ENCODE assay signal across 30 cellular contexts in the genomic region with DNA sequence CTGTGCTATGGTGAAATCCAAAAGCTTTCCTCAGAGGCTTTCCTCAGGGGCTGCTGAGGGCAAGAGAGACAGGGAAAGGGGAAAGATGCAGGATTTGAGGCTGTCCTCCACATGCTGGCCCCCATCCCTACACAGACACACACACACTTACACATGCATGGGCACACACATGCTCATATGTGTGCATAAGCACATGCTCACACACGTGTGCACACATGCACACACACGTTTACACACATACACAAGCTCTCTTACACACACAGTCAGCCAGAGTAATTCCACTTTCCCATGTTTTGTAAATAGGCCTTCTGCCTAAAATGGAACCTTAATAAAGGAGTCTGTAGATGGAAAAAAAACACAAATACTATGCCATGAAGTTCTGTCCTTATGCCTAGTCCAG.
"Had no signal": no experiment of that assay in that cellular context is flagged by ENCODE, and none has a peak within 500 bp of the region (broad histone marks: within the 10 kb centered on the region; RNA-seq: fewer than 3 reads in every experiment).

No MANE protein-coding gene starts in this region.

- H3K27ac ChIP-seq: colonic mucosa, esophagus squamous epithelium, heart right ventricle, lower lobe of right lung, ovary, psoas muscle, skin epidermis, spleen, testis, tibial artery, upper lobe of left lung, uterus had no signal

- H3K4me3 ChIP-seq: colonic mucosa, esophagus squamous epithelium, heart right ventricle, lower lobe of right lung, ovary, psoas muscle, skin epidermis, spleen, testis, tibial artery, upper lobe of left lung, uterus had no signal

- H3K36me3 Mint-ChIP-seq: immature natural killer cell; naive thymus-derived CD8-positive, alpha-beta T cell; stimulated activated memory B cell treated with anti-CD40 and anti-IgM and Interleukin-4, amounts not matched to agents 10 μg/mL and 1 μg/mL and 100 μg/mL, for 72 hours had no signal

- H3K9me3 ChIP-seq: colonic mucosa, ovary, testis, tibial artery, upper lobe of left lung had no signal

- H3K27ac Mint-ChIP-seq: immature natural killer cell; naive thymus-derived CD8-positive, alpha-beta T cell; nephron progenitor cell; stimulated activated memory B cell treated with anti-CD40 and anti-IgM and Interleukin-4, amounts not matched to agents 10 μg/mL and 1 μg/mL and 100 μg/mL, for 72 hours had no signal

- H3K4me1 ChIP-seq: colonic mucosa, esophagus squamous epithelium, lower lobe of right lung, psoas muscle, spleen, testis, upper lobe of left lung, uterus had no signal

- H3K27me3 ChIP-seq: colonic mucosa, esophagus squamous epithelium, ovary, testis, tibial artery, upper lobe of left lung, uterus had no signal

- H3K4me1 Mint-ChIP-seq: immature natural killer cell; naive thymus-derived CD8-positive, alpha-beta T cell; nephron progenitor cell; stimulated activated memory B cell treated with anti-CD40 and anti-IgM and Interleukin-4, amounts not matched to agents 10 μg/mL and 1 μg/mL and 100 μg/mL, for 72 hours had no signal

- H3K36me3 ChIP-seq: colonic mucosa, esophagus squamous epithelium, heart right ventricle, lower lobe of right lung, ovary, spleen, tibial artery, upper lobe of left lung, uterus had no signal

- H3K4me3 Mint-ChIP-seq: immature natural killer cell; naive thymus-derived CD8-positive, alpha-beta T cell; nephron progenitor cell; stimulated activated memory B cell treated with anti-CD40 and anti-IgM and Interleukin-4, amounts not matched to agents 10 μg/mL and 1 μg/mL and 100 μg/mL, for 72 hours had no signal

- DNase-seq: colonic mucosa; dermis blood vessel endothelial cell; effector memory CD4-positive, alpha-beta T cell; erythroblast; esophagus squamous epithelium; foreskin melanocyte; glutamatergic neuron; heart right ventricle; hypothalamus; immature natural killer cell; left ventricle myocardium superior; lower lobe of right lung; naive thymus-derived CD8-positive, alpha-beta T cell; nephron progenitor cell; nucleus accumbens; ovary; posterior cingulate gyrus; psoas muscle; right cardiac atrium; spleen; stimulated activated CD4-positive, alpha-beta T cell treated with anti-CD3 and anti-CD28 coated beads, Interleukin-4, amount 100 ng/mL, for 4 hours; stimulated activated naive CD8-positive, alpha-beta T cell treated with anti-CD3 and anti-CD28 coated beads, Interleukin-15, Interleukin-2, amounts not matched to agents 100 U/mL and 50 U/mL, for 24 hours; substantia nigra; testis; tibial artery; upper lobe of left lung; uterus had no signal

- ATAC-seq: heart right ventricle; left ventricle myocardium superior; lower lobe of right lung; naive thymus-derived CD8-positive, alpha-beta T cell; psoas muscle; right cardiac atrium; stimulated activated memory B cell treated with anti-CD40 and anti-IgM and Interleukin-4, amounts not matched to agents 10 μg/mL and 1 μg/mL and 100 μg/mL, for 72 hours; stimulated activated naive CD8-positive, alpha-beta T cell treated with anti-CD3 and anti-CD28 coated beads, Interleukin-15, Interleukin-2, amounts not matched to agents 100 U/mL and 50 U/mL, for 24 hours had no signal

- FAIRE-seq: keratinocyte had no signal

- H3K9me3 Mint-ChIP-seq: immature natural killer cell had no signal
